ENCODE assay signal across 8 cellular contexts in genomic region chr16:3059041-3059722, GRCh38.
DNase-seq lines count a peak whose midpoint lies in the region; ATAC-seq lines count a peak whose summit lies in the region.

No MANE protein-coding gene starts in this region.

- H3K27me3 ChIP-seq in NT2/D1 (ENCODE audit: insufficient read depth, insufficient read length) (peaks cover 10% of the 10 kb centered on the region), mucosa of rectum (ENCODE audit: control insufficient read depth in 2 of 2, insufficient read depth in 2 of 2, low read length in 2 of 2) (no peaks in the 10 kb centered on the region)

- ATAC-seq in GM19035 (IDR thresholded peaks at IDR 0.05; ENCODE audit: unreplicated experiment) (peak; percentile 80), HG03442 (IDR thresholded peaks at IDR 0.05; ENCODE audit: unreplicated experiment) (peak; percentile 75)

- peak in 13 of 14 donors; percentile 22 to 88 (median 61) for DNase-seq in C1 segment of cervical spinal cord (lab: John Stamatoyannopoulos, UW)
- peak; percentile 85 for DNase-seq in NT2/D1 (ENCODE audit: low read depth, low spot score)
- peak; percentile 84 for DNase-seq in activated T-cell treated with anti-CD3 and anti-CD28 coated beads for 24 hours (ENCODE audit: low read depth)
- no peak for DNase-seq in epithelial cell of prostate (ENCODE audit: low read depth, low spot score)
- DNase-seq in stimulated activated CD8-positive, alpha-beta memory T cell treated with anti-CD3 and anti-CD28 coated beads, Interleukin-4, amount 100 ng/mL, for 4 hours (ENCODE audit: low read depth in 2 of 2, low spot score in 1 of 2): peak; percentile 61 to 69

- H3K9ac ChIP-seq in NT2/D1 (ENCODE audit: insufficient read length, low read depth) (peak overlapping the region; percentile 85), mucosa of rectum (ENCODE audit: low read depth in 1 of 2, low read length in 2 of 2) (peak overlapping the region; percentile 83 to 87)

- H3K36me3 ChIP-seq in NT2/D1 (ENCODE audit: insufficient read depth, insufficient read length, low read length) (peaks cover 23% of the 10 kb centered on the region), mucosa of rectum (ENCODE audit: control insufficient read depth in 2 of 2, insufficient read depth in 2 of 2, low read length in 2 of 2) (no peaks in the 10 kb centered on the region)

- peaks cover 15% of the 10 kb centered on the region for H3K4me1 ChIP-seq in NT2/D1 (ENCODE audit: insufficient read depth, insufficient read length)
- peaks cover 12 to 31% of the 10 kb centered on the region in 2 donors for H3K4me1 ChIP-seq in mucosa of rectum (ENCODE audit: control insufficient read depth in 2 of 2, insufficient read depth in 2 of 2, low read length in 2 of 2)

- H3K4me3 ChIP-seq in NT2/D1 (ENCODE audit: insufficient read length, low read depth) (peak overlapping the region; percentile 78), mucosa of rectum (ENCODE audit: low read length in 2 of 2) (peak overlapping the region; percentile 75 to 86)

- H3K9me3 ChIP-seq in NT2/D1 (ENCODE audit: insufficient read depth, low read length) (no peaks in the 10 kb centered on the region), mucosa of rectum (ENCODE audit: control insufficient read depth in 2 of 2, low read length in 2 of 2) (no peaks in the 10 kb centered on the region)

- H3K27ac ChIP-seq in epithelial cell of prostate (peak overlapping the region; percentile 14), mucosa of rectum (ENCODE audit: low read depth in 2 of 2, low read length in 2 of 2) (peak overlapping the region; percentile 83 to 93)
